In the genomic region with DNA sequence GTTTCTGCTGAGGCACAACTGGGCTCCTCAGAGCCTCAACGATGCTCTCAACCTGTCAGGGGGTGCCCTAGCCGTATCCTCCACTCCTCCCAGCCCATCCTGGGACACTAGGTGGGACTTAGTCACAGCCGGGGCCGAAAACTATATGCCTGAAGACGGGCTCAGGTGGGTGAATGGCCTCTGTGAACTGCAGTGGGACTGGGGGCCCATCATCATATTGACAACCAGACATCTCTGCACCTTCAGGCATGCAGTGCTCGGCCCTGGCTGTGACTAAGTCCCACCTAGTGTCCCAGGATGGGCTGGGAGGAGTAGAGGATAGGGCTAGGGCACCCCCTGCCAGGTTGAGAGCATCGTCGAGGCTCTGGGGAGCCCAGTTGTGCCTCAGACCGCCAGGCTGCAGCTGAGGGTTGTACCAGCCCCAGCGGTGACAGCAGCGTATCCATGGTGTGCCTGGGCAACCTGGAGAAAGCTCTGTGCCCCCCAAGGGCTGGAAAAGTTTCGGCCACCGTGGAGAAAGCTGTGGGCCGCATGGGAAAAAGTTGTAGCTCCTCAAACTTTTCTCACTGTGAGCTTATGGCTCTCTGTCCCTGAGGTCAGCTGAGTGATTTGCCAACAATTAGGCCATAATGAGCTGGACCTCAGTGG, we compare ENCODE assay signal across 25 cellular contexts.
"Had no signal": no experiment of that assay in that cellular context is flagged by ENCODE, and none has a peak within 500 bp of the region (broad histone marks: within the 10 kb centered on the region; RNA-seq: fewer than 3 reads in every experiment).

No MANE protein-coding gene starts in this region.

- H3K4me3 Mint-ChIP-seq: naive thymus-derived CD4-positive, alpha-beta T cell; natural killer cell treated with Interleukin-12 subunit alpha and Interleukin-12 subunit beta and Interleukin-15 and Interleukin-18, amount 100 ng/mL, for 72 hours; stimulated activated effector memory CD8-positive, alpha-beta T cell treated with anti-CD3 and anti-CD28 coated beads, Interleukin-12 subunit alpha, Interleukin-12 subunit beta, amount 100 ng/mL, for 72 hours; stimulated activated naive CD8-positive, alpha-beta T cell treated with anti-CD3 and anti-CD28 coated beads, Interleukin-15, Interleukin-2, amounts not matched to agents 100 ng/mL and 50 ng/mL, for 24 hours had no signal

- ATAC-seq: left cardiac atrium; lower lobe of right lung; mucosa of descending colon; naive thymus-derived CD4-positive, alpha-beta T cell; natural killer cell treated with Interleukin-12 subunit alpha and Interleukin-12 subunit beta and Interleukin-15 and Interleukin-18, amount 100 ng/mL, for 72 hours; pancreas; right cardiac atrium; stimulated activated effector memory CD8-positive, alpha-beta T cell treated with anti-CD3 and anti-CD28 coated beads, Interleukin-12 subunit alpha, Interleukin-12 subunit beta, amount 100 ng/mL, for 72 hours had no signal

- H3K4me1 Mint-ChIP-seq: stimulated activated effector memory CD8-positive, alpha-beta T cell treated with anti-CD3 and anti-CD28 coated beads, Interleukin-12 subunit alpha, Interleukin-12 subunit beta, amount 100 ng/mL, for 72 hours had no signal

- H3K36me3 Mint-ChIP-seq: naive thymus-derived CD4-positive, alpha-beta T cell; natural killer cell treated with Interleukin-12 subunit alpha and Interleukin-12 subunit beta and Interleukin-15 and Interleukin-18, amount 100 ng/mL, for 72 hours; stimulated activated effector memory CD8-positive, alpha-beta T cell treated with anti-CD3 and anti-CD28 coated beads, Interleukin-12 subunit alpha, Interleukin-12 subunit beta, amount 100 ng/mL, for 72 hours had no signal

- DNase-seq: hippocampal formation; kidney glomerular epithelial cell; left cardiac atrium; left ventricle myocardium superior; lower lobe of right lung; mammary epithelial cell; mesenchymal stem cell; midbrain; mucosa of descending colon; naive thymus-derived CD4-positive, alpha-beta T cell; nucleus accumbens; pancreas; posterior cingulate gyrus; retina; right cardiac atrium; sigmoid colon; small intestine; spleen; stimulated activated CD4-positive, alpha-beta T cell treated with anti-CD3 and anti-CD28 coated beads, Interleukin-4, amount 100 ng/mL, for 24 hours; stimulated activated naive CD4-positive, alpha-beta T cell; substantia nigra; upper lobe of left lung had no signal

- H3K27ac Mint-ChIP-seq: naive thymus-derived CD4-positive, alpha-beta T cell; natural killer cell treated with Interleukin-12 subunit alpha and Interleukin-12 subunit beta and Interleukin-15 and Interleukin-18, amount 100 ng/mL, for 72 hours; stimulated activated effector memory CD8-positive, alpha-beta T cell treated with anti-CD3 and anti-CD28 coated beads, Interleukin-12 subunit alpha, Interleukin-12 subunit beta, amount 100 ng/mL, for 72 hours; stimulated activated naive CD8-positive, alpha-beta T cell treated with anti-CD3 and anti-CD28 coated beads, Interleukin-15, Interleukin-2, amounts not matched to agents 100 ng/mL and 50 ng/mL, for 24 hours had no signal

- H3K9me3 Mint-ChIP-seq: naive thymus-derived CD4-positive, alpha-beta T cell; natural killer cell treated with Interleukin-12 subunit alpha and Interleukin-12 subunit beta and Interleukin-15 and Interleukin-18, amount 100 ng/mL, for 72 hours; stimulated activated effector memory CD8-positive, alpha-beta T cell treated with anti-CD3 and anti-CD28 coated beads, Interleukin-12 subunit alpha, Interleukin-12 subunit beta, amount 100 ng/mL, for 72 hours; stimulated activated naive CD8-positive, alpha-beta T cell treated with anti-CD3 and anti-CD28 coated beads, Interleukin-15, Interleukin-2, amounts not matched to agents 100 ng/mL and 50 ng/mL, for 24 hours had no signal
